In the genomic region with DNA sequence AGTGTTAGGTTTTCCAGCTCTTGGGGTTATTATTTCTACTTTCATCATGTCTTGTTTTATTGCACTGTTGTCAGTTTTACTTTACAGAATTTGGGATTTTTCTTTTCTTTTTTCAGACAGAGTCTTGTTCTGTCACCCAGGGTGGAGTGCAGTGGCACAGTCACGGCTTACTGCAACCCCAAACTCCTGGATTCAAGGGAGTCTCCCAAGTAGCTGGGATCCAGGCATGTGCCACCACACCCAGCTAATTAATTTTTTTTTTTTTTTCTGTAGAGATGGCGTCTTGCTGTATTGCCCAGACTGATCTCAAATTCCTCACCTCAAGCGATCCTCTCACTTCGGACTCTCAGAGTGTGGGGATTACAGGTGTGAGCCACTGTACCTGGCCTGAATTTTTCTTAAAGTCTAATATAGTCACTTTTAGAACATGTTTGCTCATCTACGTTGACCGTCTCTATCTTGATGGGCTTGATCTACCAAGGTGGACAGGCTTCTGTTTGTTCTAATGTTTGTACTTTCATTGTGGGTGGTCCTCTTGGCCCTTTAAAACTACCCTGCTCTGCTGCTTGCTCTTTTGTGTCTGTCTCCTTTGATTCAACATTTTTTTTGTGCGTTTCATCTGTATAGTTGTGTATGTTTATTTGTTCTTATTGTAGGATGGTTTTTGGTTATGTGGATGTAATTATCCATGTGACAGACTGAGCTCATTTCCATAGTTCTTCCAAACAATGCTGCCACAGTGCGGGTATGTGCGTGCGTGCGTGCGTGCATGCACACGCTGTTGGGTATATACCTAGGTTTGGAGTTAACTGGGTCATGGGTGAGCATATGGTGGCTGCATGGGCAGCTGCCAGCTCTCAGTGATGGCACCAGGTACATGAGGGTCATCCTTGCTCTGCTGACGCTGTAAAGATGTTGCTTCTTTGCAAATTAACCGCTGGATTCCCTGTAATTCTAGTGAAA, we compare ENCODE assay signal across 12 cellular contexts. TPM values are rescaled to one million over a fixed set of nuclear protein-coding genes. Genes with fewer than 3 reads are reported as not detected.
A peak's percentile ranks its signal among the peaks of the same experiment; 100 is the strongest.
DNase-seq lines count a peak whose midpoint lies in the region; ATAC-seq and TF ChIP-seq lines count a peak whose summit lies in the region.
"Had no signal": no experiment of that assay in that cellular context is flagged by ENCODE, and none has a peak within 500 bp of the region (broad histone marks: within the 10 kb centered on the region; RNA-seq: fewer than 3 reads in every experiment).

No MANE protein-coding gene starts in this region.

- peaks cover 19% of the 10 kb centered on the region for H3K27me3 Mint-ChIP-seq in GM23338 (ENCODE audit: insufficient read depth, low read depth, poor library complexity)
- peaks cover 5% of the 10 kb centered on the region for H3K27me3 Mint-ChIP-seq in endothelial cell (ENCODE audit: unreplicated experiment)
- H3K27me3 Mint-ChIP-seq in activated CD4-positive, alpha-beta memory T cell treated with anti-CD3 and anti-CD28 coated beads for 36 hours, result no peaks in the 10 kb centered on the region

- intact Hi-C loops in activated CD4-positive, alpha-beta memory T cell treated with anti-CD3 and anti-CD28 coated beads for 36 hours (cut with micrococcal nuclease), result no loop called here

- H3K23ac ChIP-seq in mesenchymal stem cell (ENCODE audit: low read length in 2 of 2), result no peak overlapping the region

- no peak overlapping the region for H2AK5ac ChIP-seq in mesenchymal stem cell (ENCODE audit: low read length, severe bottlenecking)

- H3K4me1 ChIP-seq in GM23338 (ENCODE audit: insufficient read depth), result peaks cover 63% of the 10 kb centered on the region
- peaks cover 23% of the 10 kb centered on the region for H3K4me1 ChIP-seq in mesenchymal stem cell (ENCODE audit: control insufficient read depth, insufficient read depth, low read depth, low read length)

- H4K91ac ChIP-seq in mesenchymal stem cell (ENCODE audit: low read length), result no peak overlapping the region

- TF ChIP-seq CTCF in 22Rv1 (IDR thresholded peaks at IDR 0.05), result no peak
- TF ChIP-seq CTCF in GM23338 (conservative IDR thresholded peaks at IDR 0.05; ENCODE audit: low read depth in 2 of 2), result no peak
- no peak for TF ChIP-seq CTCF in endothelial cell (IDR thresholded peaks at IDR 0.05; ENCODE audit: unreplicated experiment)

- H3K27me3 ChIP-seq in GM23338 (ENCODE audit: insufficient read depth) (no peaks in the 10 kb centered on the region), mesenchymal stem cell (ENCODE audit: control insufficient read depth in 1 of 2, insufficient read depth in 1 of 2, low read length in 2 of 2) (no peaks in the 10 kb centered on the region)
- H3K27me3 ChIP-seq: SJCRH30 had no signal

- H3K4me3 Mint-ChIP-seq in GM23338 (no peak overlapping the region; the same call in 2 of the 3 replicates), endothelial cell (ENCODE audit: unreplicated experiment) (no peak overlapping the region)
- H3K4me3 Mint-ChIP-seq in activated CD4-positive, alpha-beta memory T cell treated with anti-CD3 and anti-CD28 coated beads for 36 hours, result no peak overlapping the region

- peaks cover 8% of the 10 kb centered on the region; the same call in 1 of the 2 replicates for H3F3A ChIP-seq in GM23338 (replicated peaks; ENCODE audit: low read depth)

- no peaks in the 10 kb centered on the region for H3K9me2 ChIP-seq in GM23338 (ENCODE audit: insufficient read depth)

- CTCF ChIA-PET in activated CD4-positive, alpha-beta memory T cell treated with anti-CD3 and anti-CD28 coated beads for 36 hours (lab: Charles Lee), result interaction anchor here (1.1 to 1.2 kb wide), 2 partner anchors 13 to 66 kb away, joined by 3 read pairs; no protein-coding TSS in a partner anchor

- peaks cover 89% of the 10 kb centered on the region for H4K20me1 ChIP-seq in GM23338 (replicated peaks; ENCODE audit: insufficient read depth)

- H2BK15ac ChIP-seq in mesenchymal stem cell (ENCODE audit: low read depth, poor library complexity, severe bottlenecking), result no peak overlapping the region

- peaks cover 62% of the 10 kb centered on the region for H3K4me1 Mint-ChIP-seq in GM23338
- peaks cover 47% of the 10 kb centered on the region for H3K4me1 Mint-ChIP-seq in endothelial cell (ENCODE audit: unreplicated experiment)
- H3K4me1 Mint-ChIP-seq in activated CD4-positive, alpha-beta memory T cell treated with anti-CD3 and anti-CD28 coated beads for 36 hours (ENCODE audit: low read depth), result peaks cover 85% of the 10 kb centered on the region

- POLR2A ChIA-PET in activated CD4-positive, alpha-beta memory T cell treated with anti-CD3 and anti-CD28 coated beads for 36 hours (lab: Charles Lee), result interaction anchor here (0.6 to 1.4 kb wide), 2 partner anchors 38 to 368 kb away, joined by 3 to 4 read pairs; no protein-coding TSS in a partner anchor

- H3K4ac ChIP-seq in mesenchymal stem cell (ENCODE audit: low read depth in 1 of 2, low read length in 2 of 2), result no peak overlapping the region

- H3K79me2 ChIP-seq in GM23338 (replicated peaks; ENCODE audit: insufficient read depth), result peaks cover 100% of the 10 kb centered on the region

- H3K36me3 Mint-ChIP-seq in GM23338 (ENCODE audit: low read depth) (peaks cover 54% of the 10 kb centered on the region), endothelial cell (ENCODE audit: low read depth, unreplicated experiment) (peaks cover 11% of the 10 kb centered on the region)
- peaks cover 12% of the 10 kb centered on the region for H3K36me3 Mint-ChIP-seq in activated CD4-positive, alpha-beta memory T cell treated with anti-CD3 and anti-CD28 coated beads for 36 hours

- H3K9me3 Mint-ChIP-seq in GM23338, result peaks cover 23% of the 10 kb centered on the region
- H3K9me3 Mint-ChIP-seq in endothelial cell (ENCODE audit: unreplicated experiment), result no peaks in the 10 kb centered on the region
- H3K9me3 Mint-ChIP-seq in activated CD4-positive, alpha-beta memory T cell treated with anti-CD3 and anti-CD28 coated beads for 36 hours, result no peaks in the 10 kb centered on the region

- H2BK5ac ChIP-seq in mesenchymal stem cell (ENCODE audit: low read depth, low read length, poor library complexity, severe bottlenecking), result no peak overlapping the region

- H3K27ac Mint-ChIP-seq in GM23338, result peak overlapping the region; percentile 58; the same call in 1 of the 2 replicates
- H3K27ac Mint-ChIP-seq in endothelial cell (ENCODE audit: unreplicated experiment), result no peak overlapping the region
- no peak overlapping the region for H3K27ac Mint-ChIP-seq in activated CD4-positive, alpha-beta memory T cell treated with anti-CD3 and anti-CD28 coated beads for 36 hours

- H3K4me2 ChIP-seq in GM23338 (no peak overlapping the region), mesenchymal stem cell (ENCODE audit: low read length, poor library complexity, severe bottlenecking) (no peak overlapping the region)

- DNase-seq in GM23338 (ENCODE audit: low spot score) (no peak), mesenchymal stem cell (no peak), islet precursor cell (no peak), endothelial cell (ENCODE audit: low spot score) (no peak)
- DNase-seq in activated CD4-positive, alpha-beta memory T cell treated with anti-CD3 and anti-CD28 coated beads for 36 hours, result no peak
- DNase-seq: activated CD4-positive, CD25-positive, alpha-beta regulatory T cell treated with anti-CD3 and anti-CD28 coated beads, Interleukin-2, amount 50 U/mL, for 72 hours; NCI-H510A had no signal

- H2AFZ ChIP-seq in GM23338 (no peak overlapping the region), mesenchymal stem cell (ENCODE audit: low read depth, low read length) (no peak overlapping the region)

- H3K14ac ChIP-seq in mesenchymal stem cell (ENCODE audit: low read length in 2 of 2), result peak overlapping the region in 1 of 2 experiments; percentile 75

- H3K9me3 ChIP-seq in mesenchymal stem cell (ENCODE audit: control insufficient read depth, low read length), result no peaks in the 10 kb centered on the region
- H3K9me3 ChIP-seq: SJCRH30 had no signal

- no peak overlapping the region for H2BK120ac ChIP-seq in mesenchymal stem cell (ENCODE audit: low read depth, low read length)

- H3K4me3 ChIP-seq in GM23338 (no peak overlapping the region), mesenchymal stem cell (ENCODE audit: insufficient read depth in 1 of 2, low read depth in 1 of 2, low read length in 2 of 2) (no peak overlapping the region)
- H3K4me3 ChIP-seq: SJCRH30 had no signal

- H4K8ac ChIP-seq in mesenchymal stem cell (ENCODE audit: low read length), result peak overlapping the region; percentile 21

- peak overlapping the region in 1 of 2 experiments; percentile 31 for H2BK12ac ChIP-seq in mesenchymal stem cell (ENCODE audit: low read length in 2 of 2)

- 98% methylated on average over 13 of the region's 15 CpGs for WGBS in mesenchymal stem cell

- ATAC-seq in GM23338, result no peak
- no peak for ATAC-seq in HG02610 (IDR thresholded peaks at IDR 0.05; ENCODE audit: unreplicated experiment)

- H3K27ac ChIP-seq in 22Rv1 (peak overlapping the region; percentile 56), GM23338 (ENCODE audit: low read depth) (peak overlapping the region; percentile 40; the same call in 1 of the 2 replicates), angular gyrus (ENCODE audit: low read depth, low read length) (peak overlapping the region; percentile 55), mesenchymal stem cell (ENCODE audit: low read length, poor library complexity, severe bottlenecking) (no peak overlapping the region)
- H3K27ac ChIP-seq: HL-60, SJCRH30 had no signal

- 0 out of 2 replicates have a peak, but pooled peaks cover 2% of the 10 kb centered on the region for H3K36me3 ChIP-seq in GM23338 (ENCODE audit: insufficient read depth)
- peaks cover 9 to 16% of the 10 kb centered on the region in 2 experiments for H3K36me3 ChIP-seq in mesenchymal stem cell (ENCODE audit: control insufficient read depth in 1 of 2, insufficient read depth in 2 of 2, low read depth in 1 of 2, low read length in 2 of 2)

- H3K9ac ChIP-seq in mesenchymal stem cell (ENCODE audit: low read length), result no peak overlapping the region

- peak overlapping the region in 1 of 2 experiments; percentile 91 for H3K18ac ChIP-seq in mesenchymal stem cell (ENCODE audit: low read depth in 1 of 2, low read length in 2 of 2)

- no peaks in the 10 kb centered on the region for H3K79me1 ChIP-seq in mesenchymal stem cell (replicated peaks; ENCODE audit: low read length, poor library complexity, severe bottlenecking)

TF ChIP-seq in GM23338, 12 proteins besides CTCF, POLR2A, EP300 and RAD21 (continues in another document):
- no peak for TF ChIP-seq ZNF331 (CRISPR knock-in tag; IDR thresholded peaks at IDR 0.05; ENCODE audit: low read depth)

RNA-seq across cellular contexts. Expression of a gene that starts 18.1 kb away (rescaled TPM):
- 171 and 193 TPM in 2 replicates for total RNA-seq in GM23338 (2014; rRNA removed; shearing (Covaris generic))
- 41.4 and 45.0 TPM in 2 replicates for polyA plus RNA-seq in GM23338 (2016; fragmentation: Nextera tagmentation; extraction: Ambion mirVana)
- 55.8 TPM for polyA plus RNA-seq in mesenchymal stem cell (2013, experiment 1 of 2)
- polyA plus RNA-seq in mesenchymal stem cell (2013, experiment 2 of 2), result 53.6 TPM
- total RNA-seq in endothelial cell (ENCODE audit: unreplicated experiment), result 350 TPM
- 100 to 1,000 TPM; 127 to 135 TPM for total RNA-seq in activated CD4-positive, alpha-beta memory T cell treated with anti-CD3 and anti-CD28 coated beads for 36 hours
